ENCODE assay signal across 8 cellular contexts in the genomic region with DNA sequence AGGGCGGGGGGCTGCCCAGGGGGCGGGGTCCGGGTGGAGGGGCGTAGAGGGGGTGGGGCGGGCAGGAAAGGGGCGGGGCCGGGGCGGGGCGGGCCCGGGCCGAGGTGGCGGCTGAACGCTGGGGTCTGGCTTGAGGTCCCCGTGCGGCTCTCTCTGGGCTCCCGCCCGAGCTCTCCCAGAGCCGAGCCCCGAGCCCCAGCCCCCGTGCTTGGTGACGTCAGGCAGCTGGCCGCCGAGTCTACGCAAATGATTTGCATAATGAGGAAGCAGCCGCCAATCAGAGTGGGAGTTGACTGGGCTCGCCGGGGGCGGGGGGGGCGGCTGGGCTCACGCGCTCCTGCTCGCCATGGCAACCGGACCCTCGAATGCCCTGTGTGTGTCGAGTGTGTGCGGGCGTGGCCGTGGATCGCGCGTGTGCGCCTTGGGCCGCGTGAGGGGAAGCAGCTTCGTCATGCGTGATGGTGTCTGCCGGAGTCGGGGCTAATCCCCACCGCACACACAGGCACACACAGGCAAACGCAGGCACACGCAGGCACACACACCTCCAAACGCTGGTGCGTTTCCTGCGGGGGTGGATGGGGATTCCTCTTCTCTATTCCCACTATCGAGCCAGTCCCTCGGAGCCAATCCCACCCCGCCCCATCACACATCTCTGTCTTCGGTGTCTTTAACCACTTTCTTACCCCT.
DNase-seq lines count a peak whose midpoint lies in the region; ATAC-seq lines count a peak whose summit lies in the region.

A gene (minus strand): TSS at position 173 of the 687 bp plus-strand sequence. CDS start 283 bp downstream, outside the sequence.

- peak within 1 kb of the TSS; percentile 82 for H3K9ac ChIP-seq in ES-I3 (ENCODE audit: low read depth, low read length)

- ATAC-seq in HG02870 (IDR thresholded peaks at IDR 0.05; ENCODE audit: unreplicated experiment) (peak; percentile 66), HG03457 (IDR thresholded peaks at IDR 0.05; ENCODE audit: unreplicated experiment) (no peak)

- no peaks in the 10 kb centered on the region; the same call in 1 of the 2 replicates for H3K4me1 ChIP-seq in ES-I3 (ENCODE audit: insufficient read depth, low read length)

- peak; percentile 88 for DNase-seq in NCI-H2227 treated with DMSO at 0.1 percent for 48 hours (lab: John Stamatoyannopoulos, UW)
- DNase-seq in activated CD4-positive, CD25-positive, alpha-beta regulatory T cell treated with anti-CD3 and anti-CD28 coated beads, Interleukin-2, amount 50 U/mL, for 72 hours = peak; percentile 60
- DNase-seq in central memory CD4-positive, alpha-beta T cell = peak; percentile 84
- peak; percentile 98 for DNase-seq in islet precursor cell
- peak; percentile 63 for DNase-seq in stimulated activated CD4-positive, alpha-beta T cell treated with anti-CD3 and anti-CD28 coated beads, Interleukin-12 subunit alpha, Interleukin-12 subunit beta, amount 100 ng/mL, for 4 hours

- H3K9me3 ChIP-seq in ES-I3 (ENCODE audit: control insufficient read depth, insufficient read depth, low read length) = no peaks in the 10 kb centered on the region

- H3K36me3 ChIP-seq in ES-I3 (ENCODE audit: insufficient read depth, low read length) = no peaks in the 10 kb centered on the region
